ENCODE assay signal across 10 cellular contexts in the genomic region with DNA sequence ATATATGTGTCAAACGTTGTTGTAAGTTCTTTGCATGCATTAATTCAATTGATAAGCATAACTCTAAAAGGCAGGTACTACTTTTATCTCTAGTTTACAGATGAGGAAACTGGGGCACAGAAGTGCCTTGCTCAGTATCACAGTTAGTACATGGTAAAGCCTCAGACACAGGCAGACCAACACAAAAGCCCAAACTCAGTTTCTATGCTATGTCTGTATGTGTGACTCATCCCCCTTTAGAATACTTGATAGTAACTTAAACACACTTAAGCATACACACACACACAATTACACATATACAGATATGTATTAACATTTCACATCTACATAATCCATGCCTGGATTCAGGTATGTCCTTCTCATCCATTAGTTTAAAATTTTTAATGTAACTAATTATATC.
A peak's percentile ranks its signal among the peaks of the same experiment; 100 is the strongest.
DNase-seq lines count a peak whose midpoint lies in the region; ATAC-seq and TF ChIP-seq lines count a peak whose summit lies in the region.
"Had no signal": no experiment of that assay in that cellular context is flagged by ENCODE, and none has a peak within 500 bp of the region (broad histone marks: within the 10 kb centered on the region; RNA-seq: fewer than 3 reads in every experiment).

No MANE protein-coding gene starts in this region.

- no peak overlapping the region for H3K27ac Mint-ChIP-seq in H9

- no peaks in the 10 kb centered on the region for H3K36me3 ChIP-seq in gastrocnemius medialis
- no peaks in the 10 kb centered on the region for H3K36me3 ChIP-seq in SJCRH30
- H3K36me3 ChIP-seq: pancreas had no signal

- H3T11ph ChIP-seq in H9 (ENCODE audit: low read length), result no peak overlapping the region

- no peak overlapping the region for H2AK5ac ChIP-seq in H9 (ENCODE audit: insufficient read length, low read length)

- no peak overlapping the region for H2BK12ac ChIP-seq in H9 (ENCODE audit: insufficient read length, low read depth, low read length)

- no peak overlapping the region for H4K91ac ChIP-seq in H9 (ENCODE audit: insufficient read length, low read depth, low read length)

- no peak overlapping the region for H3K9ac ChIP-seq in H9 (ENCODE audit: extremely low read depth, insufficient read length, low read length)

- TF ChIP-seq CTCF in choroid plexus epithelial cell (conservative IDR thresholded peaks at IDR 0.05; ENCODE audit: low read depth, low read length), result no peak
- TF ChIP-seq CTCF in gastrocnemius medialis (IDR thresholded peaks at IDR 0.05 in 4 of 5, conservative IDR thresholded peaks at IDR 0.05 in 1 of 5), result no peak
- no peak for TF ChIP-seq CTCF in H9 (conservative IDR thresholded peaks at IDR 0.05)

- H2BK5ac ChIP-seq in H9 (ENCODE audit: insufficient read length, low read length), result no peak overlapping the region

- in situ Hi-C loops in gastrocnemius medialis (cut with MboI; ENCODE audit: low sequenced_read_pairs in 4 of 4), result no loop called here

- no peak overlapping the region for H3K4me3 Mint-ChIP-seq in H9

- no peak overlapping the region for H4K5ac ChIP-seq in H9 (ENCODE audit: insufficient read length, low read depth, low read length)

- H3K14ac ChIP-seq in H9 (ENCODE audit: insufficient read depth, low read length), result no peak overlapping the region

- H3K79me1 ChIP-seq in H9 (ENCODE audit: insufficient read depth, low read depth, low read length, poor library complexity, severe bottlenecking), result no peaks in the 10 kb centered on the region

- intact Hi-C loops in gastrocnemius medialis (cut with DNase I; ENCODE audit: low total_unique reads), result no loop called here

- H4K20me1 ChIP-seq in H9 (ENCODE audit: control insufficient read depth, insufficient read depth, insufficient read length), result no peaks in the 10 kb centered on the region

- H3K4me1 ChIP-seq in gastrocnemius medialis (peaks cover 10 to 25% of the 10 kb centered on the region in 2 donors), H9 (ENCODE audit: insufficient read depth, low read length) (no peaks in the 10 kb centered on the region), SJCRH30 (peaks cover 18% of the 10 kb centered on the region)

- DNase-seq in HT-29 (ENCODE audit: low spot score), result peak; percentile 54
- DNase-seq in choroid plexus epithelial cell (ENCODE audit: low read depth), result peak; percentile 65
- DNase-seq in gastrocnemius medialis, result no peak
- DNase-seq in H9, result no peak
- DNase-seq in SJCRH30, result no peak
- no peak for DNase-seq in NCI-H82 (lab: John Stamatoyannopoulos, UW)
- DNase-seq in UCSD-AML1 (lab: John Stamatoyannopoulos, UW; ENCODE audit: unreplicated experiment), result no peak
- DNase-seq: NCI-H524, pancreas had no signal

- H3K27me3 Mint-ChIP-seq in H9 (ENCODE audit: low read depth), result no peaks in the 10 kb centered on the region

- no peak overlapping the region for H2BK120ac ChIP-seq in H9 (ENCODE audit: low read depth, low read length, poor library complexity, severe bottlenecking)

- ATAC-seq in GM19463 (IDR thresholded peaks at IDR 0.05; ENCODE audit: unreplicated experiment) (peak; percentile 66), gastrocnemius medialis (no peak)

- H3K36me3 Mint-ChIP-seq in H9 (ENCODE audit: insufficient read depth in 1 of 3, low read depth in 3 of 3), result no peaks in the 10 kb centered on the region

- no peak overlapping the region for H2BK20ac ChIP-seq in H9 (ENCODE audit: low read depth, low read length, poor library complexity, severe bottlenecking)

- H3K4ac ChIP-seq in H9 (ENCODE audit: low read depth, low read length), result no peak overlapping the region

- no peak overlapping the region for H4K8ac ChIP-seq in H9 (replicated peaks; ENCODE audit: insufficient read length, low read depth, low read length)

- H3K56ac ChIP-seq in H9 (ENCODE audit: insufficient read length, low read depth, low read length), result no peak overlapping the region

- H2AFZ ChIP-seq in H9 (ENCODE audit: low read length), result no peak overlapping the region

- no peaks in the 10 kb centered on the region for H3K27me3 ChIP-seq in gastrocnemius medialis
- H3K27me3 ChIP-seq in H9 (ENCODE audit: insufficient read depth, low read length), result no peaks in the 10 kb centered on the region
- H3K27me3 ChIP-seq in SJCRH30, result no peaks in the 10 kb centered on the region
- H3K27me3 ChIP-seq: pancreas had no signal

- WGBS in H9 (ENCODE audit: extremely low coverage, insufficient read length, low lambda C conversion rate), result no CpG with 5 or more reads among the region's 1 CpG

- no peak overlapping the region for H3K18ac ChIP-seq in H9 (ENCODE audit: insufficient read length, low read depth, low read length)

- H3K79me2 ChIP-seq in H9 (ENCODE audit: insufficient read depth, low read length), result no peaks in the 10 kb centered on the region

- no peak overlapping the region for H3K4me2 ChIP-seq in H9 (ENCODE audit: insufficient read depth, insufficient read length, low read length)

- no peak overlapping the region for H2BK15ac ChIP-seq in H9 (ENCODE audit: low read depth, low read length)

- no peaks in the 10 kb centered on the region for H3K9me3 ChIP-seq in gastrocnemius medialis
- no peaks in the 10 kb centered on the region for H3K9me3 ChIP-seq in H9 (ENCODE audit: control insufficient read depth, low read depth, low read length)
- no peaks in the 10 kb centered on the region for H3K9me3 ChIP-seq in SJCRH30 (replicated peaks)
- H3K9me3 ChIP-seq: pancreas had no signal

- H3K27ac ChIP-seq in gastrocnemius medialis, result peak overlapping the region; percentile 53 to 71 (median 63)
- no peak overlapping the region for H3K27ac ChIP-seq in H9 (ENCODE audit: insufficient read length, low read depth, low read length)
- H3K27ac ChIP-seq in SJCRH30, result no peak overlapping the region

- no peaks in the 10 kb centered on the region for H3K9me3 Mint-ChIP-seq in H9

- peaks cover 4 to 11% of the 10 kb centered on the region in 2 experiments for H3K4me1 Mint-ChIP-seq in H9

- no peak overlapping the region for H3K23ac ChIP-seq in H9 (ENCODE audit: insufficient read length, low read depth, low read length)

- no peak for TF ChIP-seq POLR2A in gastrocnemius medialis (IDR thresholded peaks at IDR 0.05)

- no peaks in the 10 kb centered on the region for H3K23me2 ChIP-seq in H9 (ENCODE audit: insufficient read length, low read depth, low read length, poor library complexity, severe bottlenecking)

- H3K4me3 ChIP-seq in choroid plexus epithelial cell (ENCODE audit: low read depth, low read length), result no peak overlapping the region
- H3K4me3 ChIP-seq in gastrocnemius medialis, result peak overlapping the region in 1 of 4 donors; percentile 2
- no peak overlapping the region for H3K4me3 ChIP-seq in SJCRH30
- H3K4me3 ChIP-seq: pancreas had no signal

Comparison
In these comparisons a context has a peak if more than half of its experiments do, and no peak if none do; other contexts are left out.
1. DNase-seq: peak in HT-29 (single experiment) and choroid plexus epithelial cell (single experiment); none in gastrocnemius medialis (0 of 2), H9 (single experiment), SJCRH30 (0 of 2), NCI-H82 (single experiment) and UCSD-AML1 (single experiment).
2. H3K27ac ChIP-seq: peak in gastrocnemius medialis (4 of 4); none in H9 (single experiment) and SJCRH30 (single experiment).